10 cellular contexts compared by ENCODE assay signal in genomic region chr6:8180327-8181161, GRCh38.
DNase-seq lines count a peak whose midpoint lies in the region; ATAC-seq, FAIRE-seq and TF ChIP-seq lines count a peak whose summit lies in the region.
"Had no signal": no experiment of that assay in that cellular context is flagged by ENCODE, and none has a peak within 500 bp of the region (broad histone marks: within the 10 kb centered on the region; RNA-seq: fewer than 3 reads in every experiment).

No MANE protein-coding gene starts in this region.

- ATAC-seq in GM18873 (IDR thresholded peaks at IDR 0.05; ENCODE audit: low FRiP score, unreplicated experiment) (no peak), GM21723 (IDR thresholded peaks at IDR 0.05; ENCODE audit: unreplicated experiment) (no peak)

- H2AK5ac ChIP-seq in mesendoderm (ENCODE audit: low read length): no peak overlapping the region

- peak overlapping the region; percentile 71 for H3K18ac ChIP-seq in mesendoderm (ENCODE audit: low read length)

- WGBS in mesendoderm (ENCODE audit: extremely low coverage, insufficient coverage, low lambda C conversion rate): no CpG with 5 or more reads among the region's 11 CpGs

- H3K23ac ChIP-seq in mesendoderm (ENCODE audit: low read length): no peak overlapping the region

- H3K9ac ChIP-seq in mesendoderm (ENCODE audit: low read length): no peak overlapping the region

- H3K27me3 ChIP-seq in bronchial epithelial cell (ENCODE audit: control insufficient read depth, insufficient read depth, low read length) (no peaks in the 10 kb centered on the region), mesendoderm (ENCODE audit: insufficient read depth, low read length, poor library complexity) (no peaks in the 10 kb centered on the region)

- FAIRE-seq in bronchial epithelial cell (lab: Jason Lieb, UNC): no peak

- H3K4me3 ChIP-seq in bronchial epithelial cell (ENCODE audit: low read depth, low read length) (no peak overlapping the region), mesendoderm (ENCODE audit: low read length) (no peak overlapping the region)

- H3K4ac ChIP-seq in mesendoderm (ENCODE audit: low read depth, low read length): no peak overlapping the region

- H4K5ac ChIP-seq in mesendoderm (ENCODE audit: low read length): no peak overlapping the region

- no peak for TF ChIP-seq CTCF in bronchial epithelial cell (IDR thresholded peaks at IDR 0.05; ENCODE audit: insufficient read depth, low read length, severe bottlenecking)

- H2BK120ac ChIP-seq in mesendoderm (ENCODE audit: low read depth, low read length): no peak overlapping the region

- no peak overlapping the region for H2BK15ac ChIP-seq in mesendoderm (replicated peaks; ENCODE audit: low read depth)

- peak overlapping the region; percentile 5 for H4K8ac ChIP-seq in mesendoderm (ENCODE audit: low read depth, low read length)

- no peak overlapping the region for H2BK5ac ChIP-seq in mesendoderm (ENCODE audit: low read length)

- H3K4me2 ChIP-seq in mesendoderm (ENCODE audit: low read length): no peak overlapping the region

- peak overlapping the region; percentile 47 for H3K56ac ChIP-seq in mesendoderm (ENCODE audit: low read length)

- H3K79me1 ChIP-seq in mesendoderm (ENCODE audit: low read length): no peaks in the 10 kb centered on the region

- H3K36me3 ChIP-seq in bronchial epithelial cell (ENCODE audit: control insufficient read depth, insufficient read depth, low read length): no peaks in the 10 kb centered on the region
- H3K36me3 ChIP-seq in mesendoderm (ENCODE audit: control insufficient read depth, insufficient read depth, low read length): no peaks in the 10 kb centered on the region

- peak; percentile 87 for DNase-seq in AG20443 (ENCODE audit: low spot score)
- peak; percentile 7 to 13 for DNase-seq in Kasumi-1 (lab: John Stamatoyannopoulos, UW)
- DNase-seq in bronchial epithelial cell (ENCODE audit: low read depth): peak; percentile 38
- DNase-seq in mesendoderm: peak; percentile 93
- no peak for DNase-seq in GOT3 (lab: John Stamatoyannopoulos, UW)
- no peak for DNase-seq in NCI-H2171 (lab: John Stamatoyannopoulos, UW)
- DNase-seq: NCI-H524 had no signal

- H3K4me1 ChIP-seq in mesendoderm (ENCODE audit: control insufficient read depth, low read depth, low read length): peaks cover 2% of the 10 kb centered on the region

- no peaks in the 10 kb centered on the region for H3K79me2 ChIP-seq in mesendoderm (ENCODE audit: control insufficient read depth, insufficient read depth, low read length)

- H3K27ac ChIP-seq in mesendoderm (ENCODE audit: low read depth, low read length): peak overlapping the region; percentile 29
- H3K27ac ChIP-seq: epithelial cell of prostate had no signal

Comparison
In these comparisons a context has a peak if more than half of its experiments do, and no peak if none do; other contexts are left out.
1. DNase-seq: peak in AG20443 (single experiment), Kasumi-1 (2 of 2), bronchial epithelial cell (single experiment) and mesendoderm (single experiment); none in GOT3 (single experiment) and NCI-H2171 (single experiment).